In the genomic region with DNA sequence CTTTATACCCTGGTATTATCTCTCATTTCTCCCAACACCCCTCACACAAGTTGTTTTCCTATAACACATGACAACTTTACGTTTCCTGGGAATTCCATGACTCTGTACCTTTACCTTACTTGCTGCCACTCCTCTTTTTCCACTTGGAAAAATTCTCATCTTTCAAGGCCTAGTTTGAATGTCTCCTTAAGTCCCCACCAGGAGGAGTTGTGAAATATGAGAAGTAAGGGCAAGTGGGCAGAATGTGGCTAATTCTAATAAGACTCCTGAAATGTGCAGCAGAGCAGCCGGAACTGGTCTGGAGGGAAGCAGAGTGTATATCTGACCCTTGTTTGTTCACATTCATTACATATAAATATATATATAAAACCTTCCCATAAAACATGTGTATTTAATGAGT, we compare ENCODE assay signal across 16 cellular contexts. TPM values are rescaled to one million over a fixed set of nuclear protein-coding genes. Genes with fewer than 3 reads are reported as not detected.
DNase-seq lines count a peak whose midpoint lies in the region; ATAC-seq and TF ChIP-seq lines count a peak whose summit lies in the region.
"Had no signal": no experiment of that assay in that cellular context is flagged by ENCODE, and none has a peak within 500 bp of the region (broad histone marks: within the 10 kb centered on the region; RNA-seq: fewer than 3 reads in every experiment).

No MANE protein-coding gene starts in this region.

- H3K27me3 ChIP-seq in left ventricle myocardium inferior (ENCODE audit: low read depth) (no peaks in the 10 kb centered on the region), brain microvascular endothelial cell (replicated peaks) (no peaks in the 10 kb centered on the region)
- H3K27me3 ChIP-seq: spleen had no signal

- H3K4me3 ChIP-seq in left ventricle myocardium inferior (no peak overlapping the region), brain microvascular endothelial cell (ENCODE audit: low read depth, low read length) (no peak overlapping the region)
- H3K4me3 ChIP-seq: PC-9, spleen had no signal

- TF ChIP-seq CTCF in left ventricle myocardium inferior (IDR thresholded peaks at IDR 0.05; ENCODE audit: borderline replicate concordance) (no peak), brain microvascular endothelial cell (IDR thresholded peaks at IDR 0.05; ENCODE audit: low read depth, low read length, missing control alignments) (peak; percentile 21)

- H3K9me3 ChIP-seq in left ventricle myocardium inferior (replicated peaks), result no peaks in the 10 kb centered on the region
- H3K9me3 ChIP-seq: spleen had no signal

- H3K27ac ChIP-seq in left ventricle myocardium inferior (replicated peaks), result peak overlapping the region; percentile 76
- H3K27ac ChIP-seq in brain microvascular endothelial cell, result no peak overlapping the region
- H3K27ac ChIP-seq: PC-9, spleen had no signal

- ATAC-seq in Right ventricle myocardium inferior (no peak), GM21825 (IDR thresholded peaks at IDR 0.05; ENCODE audit: unreplicated experiment) (no peak), HG03097 (IDR thresholded peaks at IDR 0.05; ENCODE audit: low FRiP score, unreplicated experiment) (no peak)
- ATAC-seq: T-cell had no signal

- H3K36me3 ChIP-seq in left ventricle myocardium inferior (peaks cover 21% of the 10 kb centered on the region), brain microvascular endothelial cell (replicated peaks) (no peaks in the 10 kb centered on the region)

- DNase-seq in left ventricle myocardium inferior, result no peak
- DNase-seq in Right ventricle myocardium inferior (ENCODE audit: missing footprints), result no peak
- DNase-seq in brain microvascular endothelial cell, result no peak
- peak; percentile 3 for DNase-seq in kidney glomerular epithelial cell (lab: John Stamatoyannopoulos, UW)
- no peak for DNase-seq in NOMO-1 treated with DMSO at 0.1 percent for 48 hours (lab: John Stamatoyannopoulos, UW; ENCODE audit: unreplicated experiment)
- DNase-seq in midbrain (lab: John Stamatoyannopoulos, UW), result no peak
- DNase-seq: activated naive CD8-positive, alpha-beta T cell treated with anti-CD3 and anti-CD28 coated beads for 36 hours; Calu3; head of caudate nucleus; MV-4-11; NCI-H2227 treated with DMSO at 0.1 percent for 48 hours; PC-9; spleen; T-cell had no signal

- in situ Hi-C loops in brain microvascular endothelial cell (cut with HindIII; ENCODE audit: low pct_ligation_motif_present, low sequenced_read_pairs), result no loop called here

- intact Hi-C loops in left ventricle myocardium inferior (cut with micrococcal nuclease) (no loop called here), Right ventricle myocardium inferior (cut with DNase I) (no loop called here)

- peaks cover 13% of the 10 kb centered on the region for H3K4me1 ChIP-seq in left ventricle myocardium inferior
- H3K4me1 ChIP-seq: spleen had no signal

RNA-seq across cellular contexts. Expression of a gene that starts 39.7 kb away (rescaled TPM):
- 8.1 TPM for total RNA-seq in left ventricle myocardium inferior
- total RNA-seq in Right ventricle myocardium inferior, result 7.9 TPM
